Comparison of ENCODE assay signal across 8 cellular contexts in genomic region chr22:28442951-28443876, GRCh38.
A peak's percentile ranks its signal among the peaks of the same experiment; 100 is the strongest.
DNase-seq lines count a peak whose midpoint lies in the region; ATAC-seq and TF ChIP-seq lines count a peak whose summit lies in the region.

No MANE protein-coding gene starts in this region.

- H3K4me1 ChIP-seq in DND-41 (ENCODE audit: insufficient read depth, low read length) = peaks cover 45% of the 10 kb centered on the region
- H3K4me1 ChIP-seq in uterus = no peaks in the 10 kb centered on the region

- peak overlapping the region; percentile 85 for H3K4me3 Mint-ChIP-seq in activated naive CD8-positive, alpha-beta T cell treated with anti-CD3 and anti-CD28 coated beads for 36 hours
- H3K4me3 Mint-ChIP-seq in natural killer cell = peak overlapping the region; percentile 93

- no peaks in the 10 kb centered on the region for H3K36me3 ChIP-seq in DND-41 (ENCODE audit: insufficient read depth, low read length)
- H3K36me3 ChIP-seq in uterus = no peaks in the 10 kb centered on the region

- no peaks in the 10 kb centered on the region for H3K36me3 Mint-ChIP-seq in activated naive CD8-positive, alpha-beta T cell treated with anti-CD3 and anti-CD28 coated beads for 36 hours
- H3K36me3 Mint-ChIP-seq in natural killer cell = no peaks in the 10 kb centered on the region

- peaks cover 51% of the 10 kb centered on the region for H3K79me2 ChIP-seq in DND-41 (ENCODE audit: insufficient read depth, low read length)

- peak overlapping the region; percentile 84 for H3K27ac Mint-ChIP-seq in activated naive CD8-positive, alpha-beta T cell treated with anti-CD3 and anti-CD28 coated beads for 36 hours
- peak overlapping the region in 1 of 2 donors; percentile 40 for H3K27ac Mint-ChIP-seq in natural killer cell

- peak; percentile 82 for ATAC-seq in DND-41 (ENCODE audit: insufficient read depth, low read depth)
- ATAC-seq in natural killer cell = peak in 2 of 3 donors; percentile 43 to 58
- ATAC-seq in HG02610 (IDR thresholded peaks at IDR 0.05; ENCODE audit: unreplicated experiment) = no peak

- peak overlapping the region; percentile 65 to 87 for H3K4me3 ChIP-seq in DND-41 (ENCODE audit: low read depth in 1 of 2, low read length in 2 of 2)
- H3K4me3 ChIP-seq in uterus = peak overlapping the region; percentile 43 to 52

- H3K4me1 Mint-ChIP-seq in activated naive CD8-positive, alpha-beta T cell treated with anti-CD3 and anti-CD28 coated beads for 36 hours = peaks cover 30% of the 10 kb centered on the region
- peaks cover 10 to 14% of the 10 kb centered on the region in 2 donors for H3K4me1 Mint-ChIP-seq in natural killer cell

- DNase-seq in DND-41 (peak; percentile 80), NCI-H226 (peak; percentile 44), glomerular endothelial cell (ENCODE audit: extremely low read depth, low read depth, low spot score) (peak; percentile 58), natural killer cell (peak; percentile 18), uterus (peak; percentile 54 to 67)
- DNase-seq in activated naive CD8-positive, alpha-beta T cell treated with anti-CD3 and anti-CD28 coated beads for 36 hours = peak; percentile 6
- no peak for DNase-seq in central memory CD4-positive, alpha-beta T cell

- peak overlapping the region; percentile 73 for H2AFZ ChIP-seq in DND-41 (ENCODE audit: low read depth, low read length)

- peak overlapping the region; percentile 78 for H3K4me2 ChIP-seq in DND-41 (ENCODE audit: insufficient read depth, low read length)

- H3K9me3 ChIP-seq in DND-41 (ENCODE audit: insufficient read depth, low read length, severe bottlenecking) = no peaks in the 10 kb centered on the region
- H3K9me3 ChIP-seq in uterus = no peaks in the 10 kb centered on the region

- no peaks in the 10 kb centered on the region; the same call in 1 of the 2 replicates for H4K20me1 ChIP-seq in DND-41 (ENCODE audit: insufficient read depth, low read length)

- H3K27ac ChIP-seq in DND-41 (ENCODE audit: low read length) (peak overlapping the region; percentile 77), uterus (peak overlapping the region; percentile 63 to 87)

- intact Hi-C loops in natural killer cell (cut with micrococcal nuclease) (loop anchor here (5.0 to 10.0 kb wide), 2 partner anchors 421 to 558 kb away; no protein-coding TSS in a partner anchor), uterus (cut with DNase I; ENCODE audit: low total_unique reads) (no loop called here)

- peaks cover 5% of the 10 kb centered on the region for H3K27me3 Mint-ChIP-seq in activated naive CD8-positive, alpha-beta T cell treated with anti-CD3 and anti-CD28 coated beads for 36 hours
- peaks cover 7% of the 10 kb centered on the region in 2 donors for H3K27me3 Mint-ChIP-seq in natural killer cell (ENCODE audit: low read depth in 2 of 2)

- H3K9ac ChIP-seq in DND-41 (ENCODE audit: low read depth, low read length) = peak overlapping the region; percentile 84

- TF ChIP-seq POLR2A in uterus (IDR thresholded peaks at IDR 0.05) = no peak

- TF ChIP-seq CTCF in DND-41 (IDR thresholded peaks at IDR 0.05; ENCODE audit: borderline replicate concordance, extremely low read depth, low read length, poor library complexity, severe bottlenecking) (no peak), natural killer cell (IDR thresholded peaks at IDR 0.05) (no peak), uterus (IDR thresholded peaks at IDR 0.05) (no peak)

- no peaks in the 10 kb centered on the region for H3K9me3 Mint-ChIP-seq in activated naive CD8-positive, alpha-beta T cell treated with anti-CD3 and anti-CD28 coated beads for 36 hours
- no peaks in the 10 kb centered on the region for H3K9me3 Mint-ChIP-seq in natural killer cell

- no peaks in the 10 kb centered on the region for H3K27me3 ChIP-seq in DND-41 (ENCODE audit: insufficient read depth, low read length, poor library complexity)
- H3K27me3 ChIP-seq in uterus = no peaks in the 10 kb centered on the region
